In genomic region chr11:65858354-65859133, GRCh38 we compare ENCODE assay signal across 9 cellular contexts. TPM values are rescaled to one million over a fixed set of nuclear protein-coding genes. Genes with fewer than 3 reads are reported as not detected.
DNase-seq lines count a peak whose midpoint lies in the region; ATAC-seq and TF ChIP-seq lines count a peak whose summit lies in the region.
"Had no signal": no experiment of that assay in that cellular context is flagged by ENCODE, and none has a peak within 500 bp of the region (broad histone marks: within the 10 kb centered on the region; RNA-seq: fewer than 3 reads in every experiment).

No MANE protein-coding gene starts in this region.

- no peaks in the 10 kb centered on the region for H3K9me3 ChIP-seq in adipocyte (ENCODE audit: control insufficient read depth, low read length)
- H3K9me3 ChIP-seq in left lung = no peaks in the 10 kb centered on the region
- H3K9me3 ChIP-seq in upper lobe of left lung = no peaks in the 10 kb centered on the region

- peaks cover 52% of the 10 kb centered on the region for H3K4me1 ChIP-seq in adipocyte (ENCODE audit: control insufficient read depth, insufficient read depth, low read length)
- H3K4me1 ChIP-seq in left lung = peaks cover 19 to 74% of the 10 kb centered on the region in 2 donors
- H3K4me1 ChIP-seq in upper lobe of left lung = peaks cover 30 to 65% (median 47%) of the 10 kb centered on the region in 4 donors

- no peak for TF ChIP-seq POLR2A in upper lobe of left lung (IDR thresholded peaks at IDR 0.05)

- H3K27ac ChIP-seq in C4-2B = peak overlapping the region; percentile 98
- H3K27ac ChIP-seq in left lung = peak overlapping the region; percentile 95 to 99
- peak overlapping the region; percentile 90 to 99 (median 96) for H3K27ac ChIP-seq in upper lobe of left lung

- CTCF ChIA-PET in HEK293T (lab: Yijun Ruan, JAX) = interaction anchor here (1.3 to 3.7 kb wide), 3 partner anchors 8 to 114 kb away, joined by 3 to 59 read pairs (median 19); partner anchors contain the start of genes CCDC85B and FIBP

- no peak for ATAC-seq in left lung
- no peak for ATAC-seq in upper lobe of left lung (ENCODE audit: low FRiP score in 2 of 2)
- ATAC-seq in HG03280 (IDR thresholded peaks at IDR 0.05; ENCODE audit: unreplicated experiment) = no peak
- no peak for ATAC-seq in HG02623 (IDR thresholded peaks at IDR 0.05; ENCODE audit: unreplicated experiment)

- TF ChIP-seq CTCF in C4-2B (conservative IDR thresholded peaks at IDR 0.05) = no peak
- no peak for TF ChIP-seq CTCF in left lung (IDR thresholded peaks at IDR 0.05)
- no peak for TF ChIP-seq CTCF in upper lobe of left lung (IDR thresholded peaks at IDR 0.05)

- TF ChIP-seq EP300 in upper lobe of left lung (IDR thresholded peaks at IDR 0.05) = no peak

- 0 to 1% methylated on average over 18 to 31 of the region's 32 CpGs for WGBS in upper lobe of left lung, 2 donors

- peaks cover 45% of the 10 kb centered on the region for H3K36me3 ChIP-seq in adipocyte (ENCODE audit: control insufficient read depth, insufficient read depth, low read length, severe bottlenecking)
- peaks cover 6 to 47% of the 10 kb centered on the region in 2 donors for H3K36me3 ChIP-seq in left lung
- peaks cover 13 to 49% (median 43%) of the 10 kb centered on the region in 4 donors for H3K36me3 ChIP-seq in upper lobe of left lung

- H3K27me3 ChIP-seq in adipocyte (replicated peaks; ENCODE audit: control insufficient read depth, insufficient read depth, low read length) = no peaks in the 10 kb centered on the region
- H3K27me3 ChIP-seq in left lung = no peaks in the 10 kb centered on the region
- H3K27me3 ChIP-seq in upper lobe of left lung = no peaks in the 10 kb centered on the region

- no peak for DNase-seq in HEK293T (ENCODE audit: extremely low spot score)
- DNase-seq in adipocyte (ENCODE audit: low read depth) = peak; percentile 34
- no peak for DNase-seq in left lung
- DNase-seq in upper lobe of left lung = no peak
- no peak for DNase-seq in NCI-H446 treated with DMSO at 0.1 percent for 48 hours (lab: John Stamatoyannopoulos, UW)

- peak overlapping the region; percentile 99 for H3K9ac ChIP-seq in adipocyte (ENCODE audit: low read length)

- H3K4me3 ChIP-seq in adipocyte (ENCODE audit: low read length) (peak overlapping the region; percentile 94), left lung (peak overlapping the region; percentile 78 to 96), upper lobe of left lung (peak overlapping the region; percentile 62 to 98 (median 72))

- intact Hi-C loops in left lung (cut with DNase I) = no loop called here

- POLR2A ChIA-PET in HEK293T (lab: Yijun Ruan, JAX) = interaction anchor here (0.6 to 17.2 kb wide), 22 partner anchors 8 to 736 kb away, joined by 3 to 289 read pairs (median 4); partner anchors contain the start of genes BANF1, CCDC85B, CTSW and EIF1AD

TF ChIP-seq in HEK293T, 16 proteins besides CTCF, POLR2A, EP300 and RAD21:
- TF ChIP-seq L3MBTL2 (conservative IDR thresholded peaks at IDR 0.05) = peak; percentile 74
- no peak for TF ChIP-seq FOXK2 (IDR thresholded peaks at IDR 0.05)
TF ChIP-seq in HEK293T: peak in this region for 1.

RNA-seq across cellular contexts. Expression of gene CFL1, which starts 0.6 kb away (rescaled TPM):
- 1,000 to 10,000 TPM in 1 of 2 donors, 100 to 1,000 TPM in 1; 790 to 1,162 TPM for total RNA-seq in left lung
- 100 to 1,000 TPM; 358 to 813 (median 768) TPM for total RNA-seq in upper lobe of left lung

RNA-seq across cellular contexts. Expression of gene MUS81, which starts 1.7 kb away (rescaled TPM):
- total RNA-seq in left lung (10 to 100 TPM; 43.4 to 50.7 TPM), upper lobe of left lung (100 to 1,000 TPM in 1 of 6 donors, 10 to 100 TPM in 5; 41.5 to 182 (median 53.3) TPM)

RNA-seq across cellular contexts. Expression of gene EFEMP2, which starts 14.1 kb away (rescaled TPM):
- total RNA-seq in left lung (100 to 1,000 TPM in 1 of 2 donors, 10 to 100 TPM in 1; 67.6 to 113 TPM), upper lobe of left lung (10 to 100 TPM; 28.8 to 79.6 (median 65.3) TPM)

RNA-seq across cellular contexts. Expression of gene CTSW, which starts 21.1 kb away (rescaled TPM):
- 1 to 10 TPM; 5.8 to 9.1 TPM for total RNA-seq in left lung
- total RNA-seq in upper lobe of left lung = 10 to 100 TPM in 3 of 6 donors, 1 to 10 TPM in 3; 2.1 to 20.7 (median 11.4) TPM
- total RNA-seq: NCI-H460 had no signal

RNA-seq across cellular contexts. Expression of gene SNX32, which starts 24.8 kb away (rescaled TPM):
- total RNA-seq in left lung (1 to 10 TPM in 1 of 2 donors, under 1 TPM in 1; 0.24 to 1.9 TPM), upper lobe of left lung (under 1 TPM in 2 of 6 donors, not detected in 4; 0.37 to 0.69 TPM)
